In the genomic region with DNA sequence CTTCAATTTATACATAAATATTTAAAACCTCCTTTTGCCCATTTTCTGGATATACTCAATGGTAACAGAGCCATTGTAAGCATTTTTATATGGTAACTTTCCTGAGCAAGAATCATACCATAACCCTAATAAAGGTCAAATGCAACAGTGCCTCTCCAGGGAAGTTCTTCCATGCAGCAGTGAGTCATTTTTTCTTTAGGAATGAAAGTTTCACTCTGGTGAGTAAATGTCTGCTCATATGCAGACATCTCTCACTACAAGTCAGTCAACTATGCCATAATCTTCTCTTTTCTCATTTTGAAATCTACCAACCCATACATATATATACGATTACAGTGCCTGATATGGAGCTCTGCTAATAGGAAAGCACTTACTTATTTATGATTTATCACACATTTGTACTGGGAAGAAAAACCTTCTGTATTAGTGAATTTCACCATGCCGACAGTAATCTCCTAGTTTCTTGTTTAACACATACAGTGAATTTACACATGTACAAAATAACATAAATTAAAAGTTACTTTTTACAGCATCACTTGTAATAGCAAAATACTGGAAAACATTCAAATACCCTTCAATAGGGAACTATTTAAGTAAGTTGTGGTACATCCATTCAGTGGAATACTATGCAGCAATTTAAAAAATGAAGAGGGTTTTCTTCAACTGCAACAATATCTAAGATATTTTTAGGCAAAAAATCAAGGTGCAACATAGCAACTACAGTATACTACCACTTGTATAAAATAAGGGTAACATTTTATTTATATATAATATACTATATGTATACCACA, we compare ENCODE assay signal across 28 cellular contexts. TPM values are rescaled to one million over a fixed set of nuclear protein-coding genes. Genes with fewer than 3 reads are reported as not detected.
A peak's percentile ranks its signal among the peaks of the same experiment; 100 is the strongest.
DNase-seq lines count a peak whose midpoint lies in the region; ATAC-seq, FAIRE-seq and TF ChIP-seq lines count a peak whose summit lies in the region.
"Had no signal": no experiment of that assay in that cellular context is flagged by ENCODE, and none has a peak within 500 bp of the region (broad histone marks: within the 10 kb centered on the region; RNA-seq: fewer than 3 reads in every experiment).

No MANE protein-coding gene starts in this region.

- H2AFZ ChIP-seq in HepG2 (ENCODE audit: low read length) = no peak overlapping the region

- H3K4me3 ChIP-seq in bronchial epithelial cell (ENCODE audit: low read depth, low read length) (no peak overlapping the region), stomach (no peak overlapping the region), HepG2 (replicated peaks in 1 of 3; ENCODE audit: insufficient read depth in 1 of 3, low read depth in 2 of 3, low read length in 3 of 3) (no peak overlapping the region)
- H3K4me3 ChIP-seq: ascending aorta, HAP-1, suprapubic skin, upper lobe of right lung had no signal

- H3K27me3 ChIP-seq in bronchial epithelial cell (ENCODE audit: control insufficient read depth, insufficient read depth, low read length) = no peaks in the 10 kb centered on the region
- no peaks in the 10 kb centered on the region for H3K27me3 ChIP-seq in stomach
- H3K27me3 ChIP-seq in HepG2 (ENCODE audit: control insufficient read depth in 1 of 2, insufficient read depth in 2 of 2, low read length in 2 of 2) = no peaks in the 10 kb centered on the region
- H3K27me3 ChIP-seq: ascending aorta, suprapubic skin, upper lobe of right lung had no signal

- TF ChIP-seq CTCF in bronchial epithelial cell (IDR thresholded peaks at IDR 0.05; ENCODE audit: insufficient read depth, low read length, severe bottlenecking) (no peak), stomach (IDR thresholded peaks at IDR 0.05) (no peak), HepG2 (CRISPR knock-in tag; IDR thresholded peaks at IDR 0.05) (no peak)

- DNase-seq in EH (ENCODE audit: low read depth) = peak; percentile 40
- DNase-seq in HT1080 (ENCODE audit: low read depth) = peak; percentile 26
- peak; percentile 85 for DNase-seq in bronchial epithelial cell (ENCODE audit: low read depth)
- peak; percentile 32 for DNase-seq in iris pigment epithelial cell (ENCODE audit: low read depth)
- no peak for DNase-seq in stomach
- DNase-seq in SW480 (ENCODE audit: low spot score) = no peak
- no peak for DNase-seq in NCI-H2107 treated with DMSO at 0.1 percent for 48 hours (lab: John Stamatoyannopoulos, UW; ENCODE audit: unreplicated experiment)
- DNase-seq in HepG2 (ENCODE audit: low spot score) = no peak
- DNase-seq: activated CD4-positive, CD25-positive, alpha-beta regulatory T cell; activated gamma-delta T cell; activated naive CD8-positive, alpha-beta T cell treated with anti-CD3 and anti-CD28 coated beads, Interleukin-2, amount 10 ng/mL, durations not matched to agents 7 days and 5 days; activated T-cell treated with anti-CD3 and anti-CD28 coated beads, Interleukin-2, amount 50 U/mL, for 24 hours; caudate nucleus; CD4-positive, alpha-beta T cell; effector memory CD8-positive, alpha-beta T cell; immature natural killer cell; NCI-H1092; NCI-H1694; NCI-H510A treated with DMSO at 0.1 percent for 48 hours; nephron progenitor cell; upper lobe of right lung had no signal

- no peak for ATAC-seq in HepG2
- ATAC-seq: effector memory CD8-positive, alpha-beta T cell; stimulated activated memory B cell treated with anti-CD40 and anti-IgM and Interleukin-4, amounts not matched to agents 10 μg/mL and 1 μg/mL and 100 μg/mL, for 72 hours; upper lobe of right lung had no signal

- H3K36me3 ChIP-seq in bronchial epithelial cell (ENCODE audit: control insufficient read depth, insufficient read depth, low read length) = no peaks in the 10 kb centered on the region
- no peaks in the 10 kb centered on the region for H3K36me3 ChIP-seq in stomach
- H3K36me3 ChIP-seq in HepG2 (replicated peaks in 1 of 2; ENCODE audit: control insufficient read depth in 1 of 2, insufficient read depth in 2 of 2, low read length in 2 of 2) = no peaks in the 10 kb centered on the region
- H3K36me3 ChIP-seq: ascending aorta, HAP-1, suprapubic skin, upper lobe of right lung had no signal

- in situ Hi-C loops in HepG2 (cut with HindIII; ENCODE audit: extremely low pct_ligation_motif_present, low pct_unique_long_range_greater_than_20kb) = no loop called here

- H3K27ac ChIP-seq in stomach (no peak overlapping the region), HepG2 (ENCODE audit: extremely low read length, insufficient read depth, low read length) (no peak overlapping the region)
- H3K27ac ChIP-seq: ascending aorta, RWPE1, suprapubic skin, upper lobe of right lung had no signal

- POLR2A ChIA-PET in HepG2 (lab: Yijun Ruan, JAX) = no interaction called here

- FAIRE-seq in bronchial epithelial cell (lab: Jason Lieb, UNC) = no peak
- FAIRE-seq in HepG2 (lab: Jason Lieb, UNC) = no peak

- H3K4me1 ChIP-seq in stomach (no peaks in the 10 kb centered on the region), HepG2 (ENCODE audit: insufficient read depth, low read length) (no peaks in the 10 kb centered on the region)
- H3K4me1 ChIP-seq: ascending aorta, HAP-1, suprapubic skin, upper lobe of right lung had no signal

- TF ChIP-seq EP300 in stomach (IDR thresholded peaks at IDR 0.05) (no peak), HepG2 (IDR thresholded peaks at IDR 0.05; ENCODE audit: low read depth in 2 of 2, low read length in 2 of 2) (no peak), HepG2 (CRISPR knock-in tag; IDR thresholded peaks at IDR 0.05; ENCODE audit: borderline replicate concordance) (no peak)

- BruUV-seq in HepG2 (replicated peaks; lab: Mats Ljungman, UMichigan) = no TSS peak

- no peaks in the 10 kb centered on the region for H4K20me1 ChIP-seq in HepG2 (ENCODE audit: insufficient read depth, low read length)

- no peak overlapping the region for H3K9ac ChIP-seq in HepG2 (ENCODE audit: insufficient read depth, low read depth, low read length)

- H3K9me3 ChIP-seq in stomach (no peaks in the 10 kb centered on the region), HepG2 (ENCODE audit: low read length) (no peaks in the 10 kb centered on the region)
- H3K9me3 ChIP-seq: HAP-1, suprapubic skin had no signal

- no peak overlapping the region for H3K4me2 ChIP-seq in HepG2 (ENCODE audit: low read depth, low read length)

- CTCF ChIA-PET in HepG2 (lab: Yijun Ruan, JAX; ENCODE audit: low intra/inter-chr PET ratio, low total read pairs) = no interaction called here

- intact Hi-C loops in stomach (cut with DNase I; ENCODE audit: low total_unique reads) (no loop called here), HepG2 (cut with micrococcal nuclease; ENCODE audit: unreplicated experiment) (no loop called here)

- H3K79me2 ChIP-seq in HepG2 (ENCODE audit: insufficient read depth, low read length) = no peaks in the 10 kb centered on the region

- WGBS in stomach, 5 donors = 95 to 98% (median 98%) methylated on average over 2 of the region's 2 CpGs
- 84% methylated on average over 2 of the region's 2 CpGs for WGBS in HepG2 (ENCODE audit: low lambda C conversion rate)

- TF ChIP-seq POLR2A in stomach (IDR thresholded peaks at IDR 0.05) = no peak
- no peak for TF ChIP-seq POLR2A in HepG2 (IDR thresholded peaks at IDR 0.05; ENCODE audit: insufficient read depth in 1 of 2, low read depth in 2 of 2, low read length in 2 of 2)

- no peak for TF ChIP-seq RAD21 in HepG2 (CRISPR knock-in tag; IDR thresholded peaks at IDR 0.05)

TF ChIP-seq in HepG2, 621 proteins besides CTCF, POLR2A, EP300 and RAD21:
- TF ChIP-seq NFIC (IDR thresholded peaks at IDR 0.05; ENCODE audit: low read length) (no peak), ZNF251 (CRISPR knock-in tag; IDR thresholded peaks at IDR 0.05) (no peak), ZNF207 (IDR thresholded peaks at IDR 0.05; ENCODE audit: borderline replicate concordance) (no peak), ZNF543 (CRISPR knock-in tag; IDR thresholded peaks at IDR 0.05) (no peak), ARID2 (CRISPR knock-in tag; IDR thresholded peaks at IDR 0.05; ENCODE audit: borderline replicate concordance) (no peak), NBN (conservative IDR thresholded peaks at IDR 0.05) (no peak)
- TF ChIP-seq, protein P1, sequence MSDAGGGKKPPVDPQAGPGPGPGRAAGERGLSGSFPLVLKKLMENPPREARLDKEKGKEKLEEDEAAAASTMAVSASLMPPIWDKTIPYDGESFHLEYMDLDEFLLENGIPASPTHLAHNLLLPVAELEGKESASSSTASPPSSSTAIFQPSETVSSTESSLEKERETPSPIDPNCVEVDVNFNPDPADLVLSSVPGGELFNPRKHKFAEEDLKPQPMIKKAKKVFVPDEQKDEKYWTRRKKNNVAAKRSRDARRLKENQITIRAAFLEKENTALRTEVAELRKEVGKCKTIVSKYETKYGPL (CRISPR knock-in tag; IDR thresholded peaks at IDR 0.05) = no peak

RNA-seq across cellular contexts. Expression of a gene that starts 16.0 kb away (rescaled TPM):
- 8.6 and 11.6 TPM in 2 replicates for total RNA-seq in HT1080 (2014; rRNA removed; shearing (Covaris generic))
- polyA plus RNA-seq in HT1080 (2015; cell fraction: cytosol; rRNA removed) = 7.6 and 15.0 TPM in 2 replicates
- 17.6 and 20.6 TPM in 2 replicates for polyA plus RNA-seq in HT1080 (2015; cell fraction: nucleus; rRNA removed)
- total RNA-seq in bronchial epithelial cell (0.53 and 0.77 TPM in 2 replicates), stomach (10 to 100 TPM in 4 of 5 donors, not detected in 1; 10.9 to 21.3 (median 15.3) TPM), HepG2 (2016; rRNA removed; fragmentation: Illumina TruSeq; extraction: Trizol) (12.6 and 15.9 TPM in 2 replicates)
- polyA plus RNA-seq in stomach (1 to 10 TPM; 3.1 to 7.2 (median 4.7) TPM), HepG2 (2011; rRNA removed) (1.9 and 2.7 TPM in 2 replicates)
- total RNA-seq in HepG2 (2016; cell fraction: cytosol; rRNA removed; fragmentation: Illumina TruSeq; extraction: Trizol; ENCODE audit: low read depth) = 22.7 and 24.2 TPM in 2 replicates
- total RNA-seq in HepG2 (2016; cell fraction: insoluble cytoplasmic fraction; rRNA removed; fragmentation: Illumina TruSeq; extraction: Trizol) = 13.7 and 14.7 TPM in 2 replicates
- total RNA-seq in HepG2 (2016; cell fraction: membrane; rRNA removed; fragmentation: Illumina TruSeq; extraction: Trizol) = 13.5 and 16.1 TPM in 2 replicates
- total RNA-seq in HepG2 (2016; cell fraction: nucleus; rRNA removed; fragmentation: Illumina TruSeq; extraction: Trizol) = 12.1 and 14.4 TPM in 2 replicates
- 1.9 and 2.1 TPM in 2 replicates for polyA plus RNA-seq in HepG2 (2011; cell fraction: cytosol; rRNA removed)
- polyA plus RNA-seq in HepG2 (2011; cell fraction: nucleus; rRNA removed) = 1.6 and 1.8 TPM in 2 replicates
- 1.7 and 2.1 TPM in 2 replicates for polyA plus RNA-seq in HepG2 (2012)
- 0.68 and 0.96 TPM in 2 replicates for polyA plus RNA-seq in HepG2 (2016; cell fraction: cytosol; fragmentation: Illumina TruSeq; extraction: Trizol; ENCODE audit: low read depth)
- 12.9 and 13.5 TPM in 2 replicates for polyA plus RNA-seq in HepG2 (2016; cell fraction: insoluble cytoplasmic fraction; fragmentation: Illumina TruSeq; extraction: Trizol; ENCODE audit: low read depth)
- 3.1 and 3.2 TPM in 2 replicates for polyA plus RNA-seq in HepG2 (2016; cell fraction: membrane; fragmentation: Illumina TruSeq; extraction: Trizol; ENCODE audit: low read depth)
- 12.5 and 14.7 TPM in 2 replicates for polyA plus RNA-seq in HepG2 (2016; cell fraction: nucleus; fragmentation: Illumina TruSeq; extraction: Trizol; ENCODE audit: insufficient read depth, low read depth)
- 1.5 and 1.8 TPM in 2 replicates for polyA minus RNA-seq in HepG2 (2011; rRNA and poly(A)+ RNA removed; ENCODE audit: low replicate concordance)
- 2.5 and 2.8 TPM in 2 replicates for polyA minus RNA-seq in HepG2 (2011; cell fraction: cytosol; rRNA and poly(A)+ RNA removed)
- 5.0 and 5.7 TPM in 2 replicates for polyA minus RNA-seq in HepG2 (2011; cell fraction: nucleus; rRNA and poly(A)+ RNA removed)
- total RNA-seq: A673; ascending aorta; CD4-positive, alpha-beta T cell; SK-MEL-5 had no signal
- polyA plus RNA-seq: immature natural killer cell had no signal

Comparison
In these comparisons a context has a peak if more than half of its experiments do, and no peak if none do; other contexts are left out.
1. DNase-seq: peak in EH (single experiment), HT1080 (single experiment), bronchial epithelial cell (single experiment) and iris pigment epithelial cell (single experiment); none in stomach (single experiment), SW480 (single experiment), NCI-H2107 treated with DMSO at 0.1 percent for 48 hours (single experiment) and HepG2 (single experiment).